12 cellular contexts compared by ENCODE assay signal in genomic region chr20:62628691-62629090, GRCh38. TPM values are rescaled to one million over a fixed set of nuclear protein-coding genes. Genes with fewer than 3 reads are reported as not detected.
A peak's percentile ranks its signal among the peaks of the same experiment; 100 is the strongest.
DNase-seq lines count a peak whose midpoint lies in the region; ATAC-seq and TF ChIP-seq lines count a peak whose summit lies in the region.
"Had no signal": no experiment of that assay in that cellular context is flagged by ENCODE, and none has a peak within 500 bp of the region (broad histone marks: within the 10 kb centered on the region; RNA-seq: fewer than 3 reads in every experiment).

No MANE protein-coding gene starts in this region.

- H3K9ac ChIP-seq in GM23248: peak overlapping the region; percentile 0; the same call in 1 of the 2 replicates

- peaks cover 2% of the 10 kb centered on the region for H3K27me3 Mint-ChIP-seq in activated T-helper 2 cell treated with anti-CD3 and anti-CD28 coated beads, Interferon-gamma antibody, Interleukin-2, Interleukin-4, amounts not matched to agents 10 μg/mL and 5 μg/mL and 100 μg/mL, durations not matched to agents 14 hours and 24 hours and 36 hours (ENCODE audit: low read depth)

- WGBS in GM23248 (ENCODE audit: low coverage in 1 of 2, low lambda C conversion rate in 2 of 2, missing lambda C conversion rate in 2 of 2), 2 experiments: 59 to 61% methylated on average over 5 to 6 of the region's 6 CpGs

- H3K27me3 ChIP-seq in BE2C (no peaks in the 10 kb centered on the region), GM23248 (replicated peaks; ENCODE audit: insufficient read depth) (peaks cover 16% of the 10 kb centered on the region), SJSA1 (replicated peaks) (no peaks in the 10 kb centered on the region), kidney epithelial cell (ENCODE audit: control insufficient read depth, insufficient read depth, low read length) (peaks cover 2% of the 10 kb centered on the region)

- ATAC-seq in HG03565 (IDR thresholded peaks at IDR 0.05; ENCODE audit: unreplicated experiment): no peak

- peak overlapping the region; percentile 4 for H3K4me2 ChIP-seq in GM23248 (ENCODE audit: unreplicated experiment)

- H3K4me3 ChIP-seq in BE2C (ENCODE audit: low read depth, low read length) (no peak overlapping the region), GM23248 (no peak overlapping the region), SJSA1 (no peak overlapping the region), kidney epithelial cell (ENCODE audit: low read depth, low read length) (no peak overlapping the region)
- H3K4me3 ChIP-seq: left ventricle myocardium inferior had no signal

- no peaks in the 10 kb centered on the region for H3K36me3 Mint-ChIP-seq in activated T-helper 2 cell treated with anti-CD3 and anti-CD28 coated beads, Interferon-gamma antibody, Interleukin-2, Interleukin-4, amounts not matched to agents 10 μg/mL and 5 μg/mL and 100 μg/mL, durations not matched to agents 14 hours and 24 hours and 36 hours (ENCODE audit: low read depth)

- no peaks in the 10 kb centered on the region for H3K9me3 Mint-ChIP-seq in activated T-helper 2 cell treated with anti-CD3 and anti-CD28 coated beads, Interferon-gamma antibody, Interleukin-2, Interleukin-4, amounts not matched to agents 10 μg/mL and 5 μg/mL and 100 μg/mL, durations not matched to agents 14 hours and 24 hours and 36 hours

- DNase-seq in BE2C: no peak
- DNase-seq in GM23248: no peak
- DNase-seq in SJSA1 (ENCODE audit: low read depth in 1 of 2, low spot score in 2 of 2): peak in 1 of 2 experiments; percentile 73
- DNase-seq in kidney epithelial cell (ENCODE audit: low read depth): no peak
- DNase-seq in activated T-helper 2 cell treated with anti-CD3 and anti-CD28 coated beads, Interferon-gamma antibody, Interleukin-2, Interleukin-4, amounts not matched to agents 10 μg/mL and 5 μg/mL and 100 μg/mL, durations not matched to agents 14 hours and 24 hours and 36 hours (ENCODE audit: low spot score): no peak
- no peak for DNase-seq in NCI-H446 treated with DMSO at 0.1 percent for 48 hours (lab: John Stamatoyannopoulos, UW)
- DNase-seq in NCI-H1436 (lab: John Stamatoyannopoulos, UW): no peak
- DNase-seq: activated CD8-positive, alpha-beta memory T cell treated with anti-CD3 and anti-CD28 coated beads, Interleukin-2, amount 50 U/mL, for 4 hours; left ventricle myocardium inferior; NCI-H1105 treated with DMSO at 0.1 percent for 48 hours; T-helper 9 cell had no signal

- no peaks in the 10 kb centered on the region for H3K36me3 ChIP-seq in BE2C
- no peaks in the 10 kb centered on the region for H3K36me3 ChIP-seq in GM23248 (ENCODE audit: low read depth)
- H3K36me3 ChIP-seq in SJSA1: no peaks in the 10 kb centered on the region
- H3K36me3 ChIP-seq in kidney epithelial cell (ENCODE audit: control insufficient read depth, insufficient read depth, low read length): no peaks in the 10 kb centered on the region
- H3K36me3 ChIP-seq: left ventricle myocardium inferior had no signal

- H3K9me2 ChIP-seq in GM23248 (ENCODE audit: insufficient read depth): no peaks in the 10 kb centered on the region

- TF ChIP-seq CTCF in BE2C (IDR thresholded peaks at IDR 0.05; ENCODE audit: low read depth, low read length) (peak; percentile 27; the same call in 1 of the 2 replicates), kidney epithelial cell (IDR thresholded peaks at IDR 0.05; ENCODE audit: insufficient read depth, low read length, poor library complexity, severe bottlenecking) (peak; percentile 3)

- H3K27ac Mint-ChIP-seq in activated T-helper 2 cell treated with anti-CD3 and anti-CD28 coated beads, Interferon-gamma antibody, Interleukin-2, Interleukin-4, amounts not matched to agents 10 μg/mL and 5 μg/mL and 100 μg/mL, durations not matched to agents 14 hours and 24 hours and 36 hours: no peak overlapping the region

- H3K27ac ChIP-seq in GM23248: no peak overlapping the region
- H3K27ac ChIP-seq in SJSA1: peak overlapping the region; percentile 82
- H3K27ac ChIP-seq: left ventricle myocardium inferior had no signal

- H3K4me1 Mint-ChIP-seq in activated T-helper 2 cell treated with anti-CD3 and anti-CD28 coated beads, Interferon-gamma antibody, Interleukin-2, Interleukin-4, amounts not matched to agents 10 μg/mL and 5 μg/mL and 100 μg/mL, durations not matched to agents 14 hours and 24 hours and 36 hours (ENCODE audit: low read depth): peaks cover 9% of the 10 kb centered on the region

- H2AFZ ChIP-seq in GM23248: no peak overlapping the region

- peaks cover 25% of the 10 kb centered on the region for H3K4me1 ChIP-seq in BE2C
- H3K4me1 ChIP-seq in GM23248 (ENCODE audit: insufficient read depth): peaks cover 6% of the 10 kb centered on the region; the same call in 1 of the 2 replicates
- H3K4me1 ChIP-seq in SJSA1 (replicated peaks): peaks cover 60% of the 10 kb centered on the region

- H3K9me3 ChIP-seq in BE2C (no peaks in the 10 kb centered on the region), GM23248 (ENCODE audit: low read depth) (no peaks in the 10 kb centered on the region), SJSA1 (replicated peaks) (no peaks in the 10 kb centered on the region)
- H3K9me3 ChIP-seq: left ventricle myocardium inferior had no signal

- H3K4me3 Mint-ChIP-seq in activated T-helper 2 cell treated with anti-CD3 and anti-CD28 coated beads, Interferon-gamma antibody, Interleukin-2, Interleukin-4, amounts not matched to agents 10 μg/mL and 5 μg/mL and 100 μg/mL, durations not matched to agents 14 hours and 24 hours and 36 hours (ENCODE audit: low read depth): no peak overlapping the region

- no peaks in the 10 kb centered on the region; the same call in 1 of the 2 replicates for H3F3A ChIP-seq in GM23248 (ENCODE audit: insufficient read depth)

- in situ Hi-C loops in GM23248 (cut with MboI): no loop called here

- no peaks in the 10 kb centered on the region for H3K79me2 ChIP-seq in GM23248 (ENCODE audit: insufficient read depth)

- intact Hi-C loops in activated T-helper 2 cell treated with anti-CD3 and anti-CD28 coated beads, Interferon-gamma antibody, Interleukin-2, Interleukin-4, amounts not matched to agents 10 μg/mL and 5 μg/mL and 100 μg/mL, durations not matched to agents 14 hours and 24 hours and 36 hours (cut with micrococcal nuclease): no loop called here

- no peaks in the 10 kb centered on the region for H4K20me1 ChIP-seq in GM23248 (ENCODE audit: insufficient read depth)

RNA-seq across cellular contexts. Expression of gene SLCO4A1, which starts 13.6 kb away (rescaled TPM):
- 15.3 TPM for polyA plus RNA-seq in BE2C (2012; ENCODE audit: insufficient read depth, insufficient read length, low read depth)
- 0.22 TPM in 1 of 2 replicates, not detected in the other for total RNA-seq in GM23248 (2014; rRNA removed; shearing (Covaris generic))
- 0.10 and 0.43 TPM in 2 replicates for polyA plus RNA-seq in GM23248 (2016; fragmentation: Nextera tagmentation; extraction: Ambion mirVana)
- total RNA-seq in SJSA1 (2014; rRNA removed; shearing (Covaris generic)): 6.0 and 13.3 TPM in 2 replicates
- 38.6 and 49.7 TPM in 2 replicates for total RNA-seq in kidney epithelial cell
- total RNA-seq in activated T-helper 2 cell treated with anti-CD3 and anti-CD28 coated beads, Interferon-gamma antibody, Interleukin-2, Interleukin-4, amounts not matched to agents 10 μg/mL and 5 μg/mL and 100 μg/mL, durations not matched to agents 14 hours and 24 hours and 36 hours: 59.2 and 61.1 TPM in 2 replicates
